In genomic region chr14:50906326-50906725, GRCh38 we compare ENCODE assay signal across 28 cellular contexts. TPM values are rescaled to one million over a fixed set of nuclear protein-coding genes. Genes with fewer than 3 reads are reported as not detected.
DNase-seq lines count a peak whose midpoint lies in the region; ATAC-seq lines count a peak whose summit lies in the region.
"Had no signal": no experiment of that assay in that cellular context is flagged by ENCODE, and none has a peak within 500 bp of the region (broad histone marks: within the 10 kb centered on the region; RNA-seq: fewer than 3 reads in every experiment).

No MANE protein-coding gene starts in this region.

- peak; percentile 79 for DNase-seq in COLO829 (ENCODE audit: low spot score)
- DNase-seq in NCI-H146 (lab: John Stamatoyannopoulos, UW) = peak; percentile 39
- DNase-seq in SK-MEL-5 (ENCODE audit: low read depth, low spot score) = peak; percentile 85
- DNase-seq in medulla oblongata (ENCODE audit: extremely low spot score) = peak; percentile 40
- DNase-seq in activated CD4-positive, alpha-beta T cell treated with anti-CD3 and anti-CD28 coated beads, Interleukin-2, amount 50 U/mL, for 48 hours = no peak
- DNase-seq in DMS 273 treated with DMSO at 0.1 percent for 48 hours (lab: John Stamatoyannopoulos, UW) = no peak
- DNase-seq: activated CD8-positive, alpha-beta T cell treated with anti-CD3 and anti-CD28 coated beads for 36 hours; activated naive CD4-positive, alpha-beta T cell treated with anti-CD3 and anti-CD28 coated beads, Interleukin-2, amount 10 ng/mL, durations not matched to agents 7 days and 5 days; AML-193; body of pancreas; CD4-positive, alpha-beta T cell; left cardiac atrium; NCI-H1092 treated with DMSO at 0.1 percent for 48 hours; NCI-H446 treated with DMSO at 0.1 percent for 48 hours; nephron progenitor cell; PC-3; Right ventricle myocardium superior; stimulated activated naive CD4-positive, alpha-beta T cell; testis had no signal

- in situ Hi-C loops in SK-MEL-5 (cut with HindIII; ENCODE audit: low pct_unique_long_range_greater_than_20kb, low sequenced_read_pairs) = no loop called here

- no peak for ATAC-seq in HG03565 (IDR thresholded peaks at IDR 0.05; ENCODE audit: unreplicated experiment)
- ATAC-seq in GM18517 (IDR thresholded peaks at IDR 0.05; ENCODE audit: unreplicated experiment) = no peak
- ATAC-seq: A549; activated CD8-positive, alpha-beta T cell treated with anti-CD3 and anti-CD28 coated beads for 36 hours; activated T-helper 17 cell treated with anti-CD3 and anti-CD28 coated beads, Interleukin-2, amount 50 U/mL, for 72 hours; body of pancreas; K562; left cardiac atrium; PC-3 had no signal

RNA-seq across cellular contexts. Expression of gene ABHD12B, which starts 34.5 kb away (rescaled TPM):
- total RNA-seq in SK-MEL-5 (2014; rRNA removed; shearing (Covaris generic)) = not detected in 2 replicates
- not detected in 2 replicates for polyA plus RNA-seq in SK-MEL-5 (2015; cell fraction: cytosol; rRNA removed)
- polyA plus RNA-seq in SK-MEL-5 (2015; cell fraction: nucleus; rRNA removed) = not detected in 2 replicates
- total RNA-seq: activated CD8-positive, alpha-beta T cell treated with anti-CD3 and anti-CD28 coated beads for 36 hours; activated T-helper 17 cell treated with anti-CD3 and anti-CD28 coated beads, Interleukin-2, amount 50 U/mL, for 72 hours; body of pancreas; CD4-positive, alpha-beta T cell; chondrocyte; K562; osteocyte; PC-3; renal cortical epithelial cell; Right ventricle myocardium superior; T-helper 2 cell treated with Interferon-gamma antibody and Interleukin-4, amounts not matched to agents 100 ng/mL and 5 ng/mL, for 36 hours had no signal
- polyA plus RNA-seq: A549, K562 had no signal

RNA-seq across cellular contexts. Expression of gene PYGL, which starts 38.0 kb away (rescaled TPM):
- 199 and 203 TPM in 2 replicates for total RNA-seq in SK-MEL-5 (2014; rRNA removed; shearing (Covaris generic))
- polyA plus RNA-seq in SK-MEL-5 (2015; cell fraction: cytosol; rRNA removed) = 185 and 209 TPM in 2 replicates
- polyA plus RNA-seq in SK-MEL-5 (2015; cell fraction: nucleus; rRNA removed) = 192 and 207 TPM in 2 replicates

Comparison
In these comparisons a context has a peak if more than half of its experiments do, and no peak if none do; other contexts are left out.
1. DNase-seq: peak in COLO829 (single experiment), NCI-H146 (single experiment), SK-MEL-5 (single experiment) and medulla oblongata (single experiment); none in activated CD4-positive, alpha-beta T cell treated with anti-CD3 and anti-CD28 coated beads, Interleukin-2, amount 50 U/mL, for 48 hours (0 of 2) and DMS 273 treated with DMSO at 0.1 percent for 48 hours (single experiment).